In genomic region chr1:201103666-201104065, GRCh38 we compare ENCODE assay signal across 26 cellular contexts. TPM values are rescaled to one million over a fixed set of nuclear protein-coding genes. Genes with fewer than 3 reads are reported as not detected.
"Had no signal": no experiment of that assay in that cellular context is flagged by ENCODE, and none has a peak within 500 bp of the region (broad histone marks: within the 10 kb centered on the region; RNA-seq: fewer than 3 reads in every experiment).

No MANE protein-coding gene starts in this region.

- H3K4me1 ChIP-seq: SJSA1 had no signal

- H3K27me3 ChIP-seq: MG63, SJSA1 had no signal

- DNase-seq: IMR-90, Karpas-422, KG1, MG63, NCI-H1092, NCI-H1105 treated with DMSO at 0.1 percent for 48 hours, NCI-H1417 treated with DMSO at 0.1 percent for 48 hours, NCI-H146, NCI-H1694 treated with DMSO at 0.1 percent for 48 hours, NCI-H1930, NCI-H2081, NCI-H2107, NCI-H2171, NCI-H226, NCI-H446, NCI-H510A, NCI-H524 treated with DMSO at 0.1 percent for 48 hours, NCI-H69, NCI-H774, RPMI8226, SHP77 treated with DMSO at 0.1 percent for 48 hours had no signal

- H3K27ac ChIP-seq: SJSA1, SK-N-MC had no signal

- FAIRE-seq: HepG2, RCC 7860 had no signal

- H3K4me3 ChIP-seq: MG63, SJSA1, SK-N-MC had no signal

- H3K36me3 ChIP-seq: MG63, SJSA1 had no signal

- H3K9me3 ChIP-seq: MG63, SJSA1 had no signal

RNA-seq across cellular contexts. Expression of gene CACNA1S, which starts 8.6 kb away (rescaled TPM):
- total RNA-seq: HepG2, HT1080, IMR-90, SJSA1 had no signal
- polyA plus RNA-seq: HepG2, IMR-90 had no signal

RNA-seq across cellular contexts. Expression of gene ASCL5, which starts 23.3 kb away (rescaled TPM):
- total RNA-seq: HepG2, HT1080, IMR-90, SJSA1 had no signal
- polyA plus RNA-seq: HepG2, IMR-90 had no signal
